Comparison of ENCODE assay signal across 8 cellular contexts in genomic region chr6:52595796-52596130, GRCh38. TPM values are rescaled to one million over a fixed set of nuclear protein-coding genes. Genes with fewer than 3 reads are reported as not detected.
DNase-seq lines count a peak whose midpoint lies in the region; ATAC-seq and TF ChIP-seq lines count a peak whose summit lies in the region.

No MANE protein-coding gene starts in this region.

- H4K8ac ChIP-seq in mesenchymal stem cell (ENCODE audit: low read length), result peak overlapping the region; percentile 1

- peaks cover 5% of the 10 kb centered on the region for H3K36me3 Mint-ChIP-seq in Caco-2 (ENCODE audit: insufficient read depth, unreplicated experiment)

- BruUV-seq in Caco-2 (replicated peaks; lab: Mats Ljungman, UMichigan), result no TSS peak

- H3K27me3 ChIP-seq in MG63 (no peaks in the 10 kb centered on the region), mesenchymal stem cell (ENCODE audit: control insufficient read depth in 1 of 2, insufficient read depth in 1 of 2, low read length in 2 of 2) (no peaks in the 10 kb centered on the region), Caco-2 (replicated peaks; ENCODE audit: control insufficient read depth, insufficient read depth, low read length) (no peaks in the 10 kb centered on the region)

- CTCF ChIA-PET in Caco-2 (lab: Charles Lee), result interaction anchor here (1.7 kb wide), 1 partner anchor 56 kb away, joined by 4 read pairs; no protein-coding TSS in a partner anchor

- H3K4me3 ChIP-seq in MG63, result no peak overlapping the region
- peak overlapping the region in 1 of 2 experiments; percentile 52 for H3K4me3 ChIP-seq in mesenchymal stem cell (ENCODE audit: insufficient read depth in 1 of 2, low read depth in 1 of 2, low read length in 2 of 2)
- no peak overlapping the region for H3K4me3 ChIP-seq in Caco-2 (ENCODE audit: low read depth, low read length)

- no peak overlapping the region for H3K4me3 Mint-ChIP-seq in Caco-2 (ENCODE audit: unreplicated experiment)

- peak overlapping the region; percentile 60 for H3K4me2 ChIP-seq in mesenchymal stem cell (ENCODE audit: low read length, poor library complexity, severe bottlenecking)

- peak overlapping the region; percentile 14 to 67 for H3K18ac ChIP-seq in mesenchymal stem cell (ENCODE audit: low read depth in 1 of 2, low read length in 2 of 2)

- peaks cover 32% of the 10 kb centered on the region for H3K4me1 Mint-ChIP-seq in Caco-2 (ENCODE audit: low read depth, unreplicated experiment)

- peak overlapping the region; percentile 88 for H3K9ac ChIP-seq in mesenchymal stem cell (ENCODE audit: low read length)

- peak; percentile 75 for ATAC-seq in GM21723 (IDR thresholded peaks at IDR 0.05; ENCODE audit: unreplicated experiment)

- H3K79me1 ChIP-seq in mesenchymal stem cell (replicated peaks; ENCODE audit: low read length, poor library complexity, severe bottlenecking), result peaks cover 3% of the 10 kb centered on the region

- no peaks in the 10 kb centered on the region for H3K27me3 Mint-ChIP-seq in Caco-2 (ENCODE audit: insufficient read depth, unreplicated experiment)

- peak overlapping the region; percentile 88 for H2AK5ac ChIP-seq in mesenchymal stem cell (ENCODE audit: low read length, severe bottlenecking)

- peak overlapping the region; percentile 91 for H2BK5ac ChIP-seq in mesenchymal stem cell (ENCODE audit: low read depth, low read length, poor library complexity, severe bottlenecking)

- POLR2A ChIA-PET in Caco-2 (lab: Charles Lee), result no interaction called here

- peak overlapping the region; percentile 99 for H3K27ac ChIP-seq in mesenchymal stem cell (ENCODE audit: low read length, poor library complexity, severe bottlenecking)

- H2BK12ac ChIP-seq in mesenchymal stem cell (ENCODE audit: low read length in 2 of 2), result peak overlapping the region; percentile 20 to 91

- H3K27ac Mint-ChIP-seq in Caco-2 (ENCODE audit: unreplicated experiment), result no peak overlapping the region

- H3K14ac ChIP-seq in mesenchymal stem cell (ENCODE audit: low read length in 2 of 2), result peak overlapping the region in 1 of 2 experiments; percentile 47

- peak overlapping the region; percentile 29 for H2BK15ac ChIP-seq in mesenchymal stem cell (ENCODE audit: low read depth, poor library complexity, severe bottlenecking)

- peak overlapping the region; percentile 40 to 48 for H3K4ac ChIP-seq in mesenchymal stem cell (ENCODE audit: low read depth in 1 of 2, low read length in 2 of 2)

- H4K91ac ChIP-seq in mesenchymal stem cell (ENCODE audit: low read length), result peak overlapping the region; percentile 10

- H3K9me3 ChIP-seq in MG63 (no peaks in the 10 kb centered on the region), mesenchymal stem cell (ENCODE audit: control insufficient read depth, low read length) (no peaks in the 10 kb centered on the region), Caco-2 (no peaks in the 10 kb centered on the region)

- H3K23ac ChIP-seq in mesenchymal stem cell (ENCODE audit: low read length in 2 of 2), result peak overlapping the region in 1 of 2 experiments; percentile 84

- H2AFZ ChIP-seq in mesenchymal stem cell (ENCODE audit: low read depth, low read length), result no peak overlapping the region

- H3K9me3 Mint-ChIP-seq in Caco-2 (ENCODE audit: unreplicated experiment), result no peaks in the 10 kb centered on the region

- H3K36me3 ChIP-seq in MG63 (no peaks in the 10 kb centered on the region), mesenchymal stem cell (ENCODE audit: control insufficient read depth in 1 of 2, insufficient read depth in 2 of 2, low read depth in 1 of 2, low read length in 2 of 2) (no peaks in the 10 kb centered on the region), Caco-2 (ENCODE audit: control insufficient read depth, insufficient read depth, low read length) (no peaks in the 10 kb centered on the region)

- DNase-seq in MG63 (peak; percentile 54), mesenchymal stem cell (no peak), Caco-2 (no peak), NCI-H510A treated with DMSO at 0.1 percent for 48 hours (lab: John Stamatoyannopoulos, UW) (no peak), hepatic stellate cell (ENCODE audit: low spot score) (no peak), retina (no peak)

- H3K4me1 ChIP-seq in mesenchymal stem cell (ENCODE audit: control insufficient read depth, insufficient read depth, low read depth, low read length) (peaks cover 23% of the 10 kb centered on the region), Caco-2 (peaks cover 24% of the 10 kb centered on the region)

- intact Hi-C loops in Caco-2 (cut with micrococcal nuclease; ENCODE audit: unreplicated experiment), result no loop called here

- TF ChIP-seq CTCF in GM12872 (IDR thresholded peaks at IDR 0.05; ENCODE audit: insufficient read depth, low read depth, low read length) (peak; percentile 40; the same call in 2 of the 3 replicates), Caco-2 (IDR thresholded peaks at IDR 0.05; ENCODE audit: insufficient read depth in 1 of 2, low read depth in 1 of 2, low read length in 1 of 2, severe bottlenecking in 1 of 2, unreplicated experiment in 1 of 2) (no peak)

- H2BK120ac ChIP-seq in mesenchymal stem cell (ENCODE audit: low read depth, low read length), result peak overlapping the region; percentile 94

RNA-seq across cellular contexts. Expression of gene TRAM2, which starts 18.9 kb away (rescaled TPM):
- total RNA-seq in MG63 (2014; rRNA removed; shearing (Covaris generic); ENCODE audit: low replicate concordance), result 206 and 243 TPM in 2 replicates
- polyA plus RNA-seq in mesenchymal stem cell (2013, experiment 1 of 2), result 133 TPM
- 130 TPM for polyA plus RNA-seq in mesenchymal stem cell (2013, experiment 2 of 2)
- 63.8 and 71.6 TPM in 2 replicates for total RNA-seq in Caco-2 (2022)
